In the genomic region with DNA sequence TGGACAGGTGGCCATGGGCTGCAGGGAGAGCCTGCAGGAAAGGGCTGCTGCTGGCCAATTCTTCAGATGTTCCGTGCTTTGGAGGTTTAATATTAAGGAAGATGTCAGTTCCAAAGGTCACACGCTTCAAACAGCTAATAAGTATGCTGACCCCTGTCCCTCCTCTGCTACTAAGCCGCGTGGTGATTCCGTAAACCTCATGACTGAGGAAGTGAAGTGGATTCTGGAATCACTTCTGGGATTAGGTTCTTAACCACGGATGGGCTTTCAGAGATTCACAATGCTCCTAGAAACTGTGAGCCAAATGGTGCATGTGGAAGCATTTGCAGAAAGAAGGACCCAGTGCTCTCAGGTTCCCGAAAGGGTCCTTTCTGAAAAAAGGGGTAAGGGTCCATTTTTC, we compare ENCODE assay signal across 13 cellular contexts.
"Had no signal": no experiment of that assay in that cellular context is flagged by ENCODE, and none has a peak within 500 bp of the region (broad histone marks: within the 10 kb centered on the region; RNA-seq: fewer than 3 reads in every experiment).

No MANE protein-coding gene starts in this region.

- DNase-seq: activated B cell treated with CpG ODN at 0.5 μM for 24 hours; activated CD4-positive, alpha-beta T cell treated with anti-CD3 and anti-CD28 coated beads, Interleukin-2, amount 10 ng/mL, durations not matched to agents 24 days and 14 days; activated CD8-positive, alpha-beta T cell treated with anti-CD3 and anti-CD28 coated beads, Interleukin-2, amount 10 ng/mL, durations not matched to agents 7 days and 5 days; activated naive CD4-positive, alpha-beta T cell treated with Interleukin-2 at 50 U/mL for 16 hours; activated naive CD8-positive, alpha-beta T cell treated with anti-CD3 and anti-CD28 coated beads, Interleukin-2, amount 50 U/mL, for 24 hours; aorta; mesenchymal stem cell; stimulated activated CD4-positive, alpha-beta T cell treated with anti-CD3 and anti-CD28 coated beads, Interleukin-15, amount 100 ng/mL, for 24 hours; stimulated activated CD4-positive, alpha-beta T cell treated with anti-CD3 and anti-CD28 coated beads, Interleukin-4, amount 100 ng/mL, for 1 hour; stimulated activated naive CD4-positive, alpha-beta T cell had no signal

- H3K27me3 Mint-ChIP-seq: activated B cell treated with CpG ODN at 0.5 μM for 24 hours; activated CD4-positive, alpha-beta T cell treated with anti-CD3 and anti-CD28 coated beads, Interleukin-2, amount 10 ng/mL, durations not matched to agents 24 days and 14 days; activated naive CD8-positive, alpha-beta T cell treated with anti-CD3 and anti-CD28 coated beads, Interleukin-2, amount 50 U/mL, for 24 hours had no signal

- H3K4me1 Mint-ChIP-seq: activated B cell treated with CpG ODN at 0.5 μM for 24 hours; activated naive CD8-positive, alpha-beta T cell treated with anti-CD3 and anti-CD28 coated beads, Interleukin-2, amount 50 U/mL, for 24 hours had no signal

- H3K27ac ChIP-seq: gastroesophageal sphincter had no signal

- ATAC-seq: activated CD8-positive, alpha-beta T cell treated with anti-CD3 and anti-CD28 coated beads, Interleukin-2, amount 10 ng/mL, durations not matched to agents 7 days and 5 days; activated naive CD8-positive, alpha-beta T cell treated with anti-CD3 and anti-CD28 coated beads, Interleukin-2, amount 50 U/mL, for 24 hours; gastroesophageal sphincter; SK-N-SH treated with all-trans-retinoic acid at 6 μM for 48 hours had no signal

- H3K9me3 Mint-ChIP-seq: activated B cell treated with CpG ODN at 0.5 μM for 24 hours; activated CD4-positive, alpha-beta T cell treated with anti-CD3 and anti-CD28 coated beads, Interleukin-2, amount 10 ng/mL, durations not matched to agents 24 days and 14 days; activated naive CD8-positive, alpha-beta T cell treated with anti-CD3 and anti-CD28 coated beads, Interleukin-2, amount 50 U/mL, for 24 hours; endodermal cell had no signal

- H3K4me3 Mint-ChIP-seq: activated B cell treated with CpG ODN at 0.5 μM for 24 hours; activated CD4-positive, alpha-beta T cell treated with anti-CD3 and anti-CD28 coated beads, Interleukin-2, amount 10 ng/mL, durations not matched to agents 24 days and 14 days; activated CD8-positive, alpha-beta T cell treated with anti-CD3 and anti-CD28 coated beads, Interleukin-2, amount 10 ng/mL, durations not matched to agents 7 days and 5 days; activated naive CD8-positive, alpha-beta T cell treated with anti-CD3 and anti-CD28 coated beads, Interleukin-2, amount 50 U/mL, for 24 hours; endodermal cell had no signal

- H3K27ac Mint-ChIP-seq: activated B cell treated with CpG ODN at 0.5 μM for 24 hours; activated CD4-positive, alpha-beta T cell treated with anti-CD3 and anti-CD28 coated beads, Interleukin-2, amount 10 ng/mL, durations not matched to agents 24 days and 14 days; activated CD8-positive, alpha-beta T cell treated with anti-CD3 and anti-CD28 coated beads, Interleukin-2, amount 10 ng/mL, durations not matched to agents 7 days and 5 days; activated naive CD8-positive, alpha-beta T cell treated with anti-CD3 and anti-CD28 coated beads, Interleukin-2, amount 50 U/mL, for 24 hours; endodermal cell had no signal
